In the genomic region with DNA sequence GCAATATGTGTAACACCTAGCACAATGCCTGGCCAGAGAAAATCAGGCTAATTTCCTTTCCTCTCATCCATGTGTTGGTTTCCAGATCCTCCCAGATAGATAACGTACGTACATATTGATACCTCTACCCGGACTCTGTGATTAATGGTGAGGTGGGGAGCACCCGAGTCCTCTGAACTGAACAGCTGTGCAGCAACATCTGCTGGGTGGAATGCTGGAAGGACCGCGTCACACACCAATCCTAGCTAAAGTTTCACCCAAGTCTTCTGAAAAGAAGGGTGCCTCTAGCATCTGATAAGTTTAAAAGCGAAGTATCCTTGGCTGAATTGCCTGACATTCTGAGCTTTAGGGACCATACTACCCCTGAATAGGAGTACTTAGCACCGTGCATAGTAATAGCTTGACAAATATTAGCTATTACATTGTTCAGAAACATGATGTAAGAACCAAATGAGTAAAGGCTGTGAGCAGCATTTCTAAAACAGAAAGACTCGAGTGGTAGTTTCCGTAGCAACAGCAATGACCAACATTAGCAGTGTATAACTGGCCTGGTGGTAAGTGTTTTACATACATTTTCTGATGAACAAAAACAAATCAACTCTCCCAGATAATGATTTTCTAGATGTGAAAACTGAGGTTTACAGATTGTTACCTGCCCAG, we compare ENCODE assay signal across 1 cellular context.
TF ChIP-seq lines count a peak whose summit lies in the region.

No MANE protein-coding gene starts in this region.

TF ChIP-seq in IMR-90, 13 proteins besides CTCF, POLR2A, EP300 and RAD21 (continued from another document):
- no peak for TF ChIP-seq FOS (IDR thresholded peaks at IDR 0.05; ENCODE audit: low read depth, low read length)
- no peak for TF ChIP-seq CHD1 (IDR thresholded peaks at IDR 0.05; ENCODE audit: low read depth, low read length)
- TF ChIP-seq MXI1 (IDR thresholded peaks at IDR 0.05; ENCODE audit: borderline replicate concordance, low read depth, low read length): no peak
- no peak for TF ChIP-seq SMC3 (IDR thresholded peaks at IDR 0.05; ENCODE audit: low read depth, low read length)
- TF ChIP-seq NFE2L2 (IDR thresholded peaks at IDR 0.05; ENCODE audit: low read depth, low read length): no peak
- no peak for TF ChIP-seq MAFK (IDR thresholded peaks at IDR 0.05; ENCODE audit: low read depth, low read length)
- TF ChIP-seq MAZ (IDR thresholded peaks at IDR 0.05; ENCODE audit: borderline replicate concordance, low read depth, low read length): no peak
- TF ChIP-seq, protein P1, sequence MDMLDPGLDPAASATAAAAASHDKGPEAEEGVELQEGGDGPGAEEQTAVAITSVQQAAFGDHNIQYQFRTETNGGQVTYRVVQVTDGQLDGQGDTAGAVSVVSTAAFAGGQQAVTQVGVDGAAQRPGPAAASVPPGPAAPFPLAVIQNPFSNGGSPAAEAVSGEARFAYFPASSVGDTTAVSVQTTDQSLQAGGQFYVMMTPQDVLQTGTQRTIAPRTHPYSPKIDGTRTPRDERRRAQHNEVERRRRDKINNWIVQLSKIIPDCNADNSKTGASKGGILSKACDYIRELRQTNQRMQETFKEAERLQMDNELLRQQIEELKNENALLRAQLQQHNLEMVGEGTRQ (IDR thresholded peaks at IDR 0.05; ENCODE audit: low read depth, low read length): no peak
- TF ChIP-seq BHLHE40 (IDR thresholded peaks at IDR 0.05; ENCODE audit: low read depth, low read length): no peak
- no peak for TF ChIP-seq CEBPB (IDR thresholded peaks at IDR 0.05; ENCODE audit: low read depth, low read length)
- TF ChIP-seq ELK1 (IDR thresholded peaks at IDR 0.05; ENCODE audit: borderline replicate concordance, low read depth, low read length): no peak
- TF ChIP-seq RFX5 (IDR thresholded peaks at IDR 0.05; ENCODE audit: low read depth, low read length): no peak
